In the genomic region with DNA sequence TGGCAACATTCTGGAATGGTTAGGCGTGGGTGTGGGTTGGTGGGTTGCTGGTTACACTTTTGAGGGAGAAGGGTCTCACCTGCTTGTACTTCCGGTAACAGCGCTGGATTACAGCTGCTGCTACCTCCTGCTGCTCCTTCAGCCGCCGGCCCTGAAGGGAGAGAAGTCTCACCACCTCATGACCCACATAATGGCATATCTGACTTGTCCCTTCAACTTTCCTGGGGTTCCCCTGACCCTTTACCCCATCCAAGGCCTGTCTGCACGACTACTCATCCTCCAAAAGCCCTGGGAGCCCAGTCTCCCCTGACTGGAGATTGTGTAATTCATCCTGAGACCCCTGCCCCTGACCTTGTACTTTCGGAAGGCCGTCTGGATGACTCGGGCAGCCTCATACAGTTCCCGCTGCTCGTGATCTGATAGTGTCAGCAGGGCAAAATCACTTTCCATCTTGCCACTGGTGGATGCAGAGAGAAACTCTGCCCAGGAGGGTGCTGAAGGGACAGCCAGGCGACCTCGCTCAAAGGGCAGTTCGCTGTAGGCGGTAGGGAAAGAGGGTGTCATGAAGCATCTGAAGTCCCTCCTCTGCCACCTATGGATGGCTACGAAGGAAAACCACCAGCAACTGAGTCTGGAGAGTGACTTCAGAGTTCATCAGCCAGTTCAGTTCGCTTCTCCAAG, we compare ENCODE assay signal across 8 cellular contexts. TPM values are rescaled to one million over a fixed set of nuclear protein-coding genes. Genes with fewer than 3 reads are reported as not detected.
DNase-seq lines count a peak whose midpoint lies in the region; ATAC-seq and TF ChIP-seq lines count a peak whose summit lies in the region.

No MANE protein-coding gene starts in this region.

- ATAC-seq in natural killer cell (no peak), right lobe of liver (peak in 2 of 4 donors; percentile 1 to 5)
- no peak for ATAC-seq in natural killer cell treated with Interleukin-12 subunit alpha and Interleukin-12 subunit beta and Interleukin-15 and Interleukin-18, amount 100 ng/mL, for 72 hours

- H3K27me3 ChIP-seq in right lobe of liver (no peaks in the 10 kb centered on the region), uterus (no peaks in the 10 kb centered on the region), ovary (no peaks in the 10 kb centered on the region)

- peaks cover 8 to 13% of the 10 kb centered on the region in 2 donors for H3K4me1 Mint-ChIP-seq in natural killer cell
- H3K4me1 Mint-ChIP-seq in natural killer cell treated with Interleukin-12 subunit alpha and Interleukin-12 subunit beta and Interleukin-15 and Interleukin-18, amount 100 ng/mL, for 72 hours (ENCODE audit: low read depth in 2 of 2) = peaks cover 17 to 25% of the 10 kb centered on the region in 2 donors
- peaks cover 40% of the 10 kb centered on the region for H3K4me1 Mint-ChIP-seq in activated T-helper 1 cell treated with anti-CD3 and anti-CD28 coated beads, Interleukin-12 subunit alpha, Interleukin-12 subunit beta, Interleukin-2, Interleukin-4 antibody, amounts not matched to agents 30 ng/mL and 10 ng/mL and 1 ng/mL, durations not matched to agents 14 hours and 24 hours and 36 hours (ENCODE audit: low read depth)

- peak overlapping the region; percentile 54 to 87 (median 59) for H3K27ac ChIP-seq in right lobe of liver
- H3K27ac ChIP-seq in uterus = peak overlapping the region; percentile 97 to 98
- no peak overlapping the region for H3K27ac ChIP-seq in ovary

- no peak for DNase-seq in natural killer cell
- no peak for DNase-seq in natural killer cell treated with Interleukin-12 subunit alpha and Interleukin-12 subunit beta and Interleukin-15 and Interleukin-18, amount 100 ng/mL, for 72 hours (ENCODE audit: low spot score)
- DNase-seq in amniotic stem cell (lab: John Stamatoyannopoulos, UW) = peak; percentile 10
- DNase-seq in right lobe of liver = peak in 2 of 3 donors; percentile 76 to 82
- DNase-seq in uterus = no peak
- DNase-seq in activated T-helper 1 cell treated with anti-CD3 and anti-CD28 coated beads, Interleukin-12 subunit alpha, Interleukin-12 subunit beta, Interleukin-2, Interleukin-4 antibody, amounts not matched to agents 30 ng/mL and 10 ng/mL and 1 ng/mL, durations not matched to agents 14 hours and 24 hours and 36 hours (ENCODE audit: low spot score) = no peak
- no peak for DNase-seq in ovary
- DNase-seq in C1 segment of cervical spinal cord (lab: John Stamatoyannopoulos, UW) = no peak

- H3K9me3 Mint-ChIP-seq in natural killer cell = no peaks in the 10 kb centered on the region
- no peaks in the 10 kb centered on the region for H3K9me3 Mint-ChIP-seq in natural killer cell treated with Interleukin-12 subunit alpha and Interleukin-12 subunit beta and Interleukin-15 and Interleukin-18, amount 100 ng/mL, for 72 hours
- H3K9me3 Mint-ChIP-seq in activated T-helper 1 cell treated with anti-CD3 and anti-CD28 coated beads, Interleukin-12 subunit alpha, Interleukin-12 subunit beta, Interleukin-2, Interleukin-4 antibody, amounts not matched to agents 30 ng/mL and 10 ng/mL and 1 ng/mL, durations not matched to agents 14 hours and 24 hours and 36 hours = no peaks in the 10 kb centered on the region

- intact Hi-C loops in natural killer cell (cut with micrococcal nuclease) = no loop called here
- intact Hi-C loops in right lobe of liver (cut with DNase I) = loop anchor here in 1 of 2 donors (10.0 kb wide), 1 partner anchor 55 kb away; no protein-coding TSS in a partner anchor
- intact Hi-C loops in uterus (cut with DNase I; ENCODE audit: low total_unique reads) = no loop called here
- intact Hi-C loops in activated T-helper 1 cell treated with anti-CD3 and anti-CD28 coated beads, Interleukin-12 subunit alpha, Interleukin-12 subunit beta, Interleukin-2, Interleukin-4 antibody, amounts not matched to agents 30 ng/mL and 10 ng/mL and 1 ng/mL, durations not matched to agents 14 hours and 24 hours and 36 hours (cut with micrococcal nuclease) = loop anchor here (1.0 to 10.0 kb wide), 3 partner anchors 28 to 1075 kb away; a partner anchor contains a TSS
- intact Hi-C loops in ovary (cut with DNase I) = no loop called here

- no peaks in the 10 kb centered on the region for H3K27me3 Mint-ChIP-seq in natural killer cell (ENCODE audit: low read depth in 2 of 2)
- no peaks in the 10 kb centered on the region for H3K27me3 Mint-ChIP-seq in natural killer cell treated with Interleukin-12 subunit alpha and Interleukin-12 subunit beta and Interleukin-15 and Interleukin-18, amount 100 ng/mL, for 72 hours
- H3K27me3 Mint-ChIP-seq in activated T-helper 1 cell treated with anti-CD3 and anti-CD28 coated beads, Interleukin-12 subunit alpha, Interleukin-12 subunit beta, Interleukin-2, Interleukin-4 antibody, amounts not matched to agents 30 ng/mL and 10 ng/mL and 1 ng/mL, durations not matched to agents 14 hours and 24 hours and 36 hours (ENCODE audit: insufficient read depth) = no peaks in the 10 kb centered on the region

- no peak overlapping the region for H3K27ac Mint-ChIP-seq in natural killer cell
- no peak overlapping the region for H3K27ac Mint-ChIP-seq in natural killer cell treated with Interleukin-12 subunit alpha and Interleukin-12 subunit beta and Interleukin-15 and Interleukin-18, amount 100 ng/mL, for 72 hours
- no peak overlapping the region for H3K27ac Mint-ChIP-seq in activated T-helper 1 cell treated with anti-CD3 and anti-CD28 coated beads, Interleukin-12 subunit alpha, Interleukin-12 subunit beta, Interleukin-2, Interleukin-4 antibody, amounts not matched to agents 30 ng/mL and 10 ng/mL and 1 ng/mL, durations not matched to agents 14 hours and 24 hours and 36 hours

- H3K4me1 ChIP-seq in right lobe of liver = peaks cover 0 to 24% (median 12%) of the 10 kb centered on the region in 4 donors
- peaks cover 7 to 9% of the 10 kb centered on the region in 2 donors for H3K4me1 ChIP-seq in uterus
- H3K4me1 ChIP-seq in ovary (ENCODE audit: insufficient read depth) = peaks cover 8% of the 10 kb centered on the region

- no peak for TF ChIP-seq EP300 in ovary (IDR thresholded peaks at IDR 0.05)

- 37% methylated on average over 15 of the region's 17 CpGs for WGBS in right lobe of liver (ENCODE audit: insufficient coverage, low coverage, low lambda C conversion rate, missing lambda C conversion rate)
- 62 to 64% (median 63%) methylated on average over 17 of the region's 17 CpGs for WGBS in ovary, 3 donors

- peak overlapping the region; percentile 42 for H3K4me3 Mint-ChIP-seq in natural killer cell
- no peak overlapping the region for H3K4me3 Mint-ChIP-seq in natural killer cell treated with Interleukin-12 subunit alpha and Interleukin-12 subunit beta and Interleukin-15 and Interleukin-18, amount 100 ng/mL, for 72 hours
- H3K4me3 Mint-ChIP-seq in activated T-helper 1 cell treated with anti-CD3 and anti-CD28 coated beads, Interleukin-12 subunit alpha, Interleukin-12 subunit beta, Interleukin-2, Interleukin-4 antibody, amounts not matched to agents 30 ng/mL and 10 ng/mL and 1 ng/mL, durations not matched to agents 14 hours and 24 hours and 36 hours = no peak overlapping the region

- no peaks in the 10 kb centered on the region for H3K36me3 Mint-ChIP-seq in natural killer cell
- no peaks in the 10 kb centered on the region for H3K36me3 Mint-ChIP-seq in natural killer cell treated with Interleukin-12 subunit alpha and Interleukin-12 subunit beta and Interleukin-15 and Interleukin-18, amount 100 ng/mL, for 72 hours
- peaks cover 48% of the 10 kb centered on the region for H3K36me3 Mint-ChIP-seq in activated T-helper 1 cell treated with anti-CD3 and anti-CD28 coated beads, Interleukin-12 subunit alpha, Interleukin-12 subunit beta, Interleukin-2, Interleukin-4 antibody, amounts not matched to agents 30 ng/mL and 10 ng/mL and 1 ng/mL, durations not matched to agents 14 hours and 24 hours and 36 hours (ENCODE audit: low read depth)

- H3K9me3 ChIP-seq in right lobe of liver = no peaks in the 10 kb centered on the region
- no peaks in the 10 kb centered on the region for H3K9me3 ChIP-seq in uterus
- H3K9me3 ChIP-seq in ovary = no peaks in the 10 kb centered on the region

- TF ChIP-seq CTCF in natural killer cell (IDR thresholded peaks at IDR 0.05) = no peak
- TF ChIP-seq CTCF in right lobe of liver (IDR thresholded peaks at IDR 0.05) = no peak
- TF ChIP-seq CTCF in uterus (IDR thresholded peaks at IDR 0.05) = no peak
- no peak for TF ChIP-seq CTCF in ovary (IDR thresholded peaks at IDR 0.05)

- H3K36me3 ChIP-seq in right lobe of liver (peaks cover 0 to 7% (median under 1%) of the 10 kb centered on the region in 4 donors), uterus (no peaks in the 10 kb centered on the region), ovary (no peaks in the 10 kb centered on the region)

- H3K4me3 ChIP-seq in right lobe of liver (peak overlapping the region in 2 of 3 donors; percentile 65 to 78), uterus (no peak overlapping the region), ovary (no peak overlapping the region)

- TF ChIP-seq POLR2A in right lobe of liver (IDR thresholded peaks at IDR 0.05) (no peak), uterus (IDR thresholded peaks at IDR 0.05) (no peak), ovary (IDR thresholded peaks at IDR 0.05) (no peak)

RNA-seq across cellular contexts. Expression of a gene that starts 2.1 kb away (rescaled TPM):
- total RNA-seq in natural killer cell (10 to 100 TPM; 45.7 to 60.2 (median 59.6) TPM), right lobe of liver (10 to 100 TPM; 22.3 to 33.9 (median 26.4) TPM), uterus (10 to 100 TPM; 18.4 to 58.3 (median 34.0) TPM), ovary (10 to 100 TPM; 30.4 to 55.2 (median 38.6) TPM)
- 10 to 100 TPM; 51.4 to 71.9 TPM for total RNA-seq in natural killer cell treated with Interleukin-12 subunit alpha and Interleukin-12 subunit beta and Interleukin-15 and Interleukin-18, amount 100 ng/mL, for 72 hours
- 66.5 and 69.5 TPM in 2 replicates for total RNA-seq in activated T-helper 1 cell treated with anti-CD3 and anti-CD28 coated beads, Interleukin-12 subunit alpha, Interleukin-12 subunit beta, Interleukin-2, Interleukin-4 antibody, amounts not matched to agents 30 ng/mL and 10 ng/mL and 1 ng/mL, durations not matched to agents 14 hours and 24 hours and 36 hours
- polyA plus RNA-seq in ovary = 10 to 100 TPM; 31.7 to 60.6 TPM

RNA-seq across cellular contexts. Expression of a gene that starts 17.8 kb away (rescaled TPM):
- 10 to 100 TPM; 56.2 to 69.5 (median 69.4) TPM for total RNA-seq in natural killer cell
- 10 to 100 TPM; 51.0 to 87.9 TPM for total RNA-seq in natural killer cell treated with Interleukin-12 subunit alpha and Interleukin-12 subunit beta and Interleukin-15 and Interleukin-18, amount 100 ng/mL, for 72 hours
- total RNA-seq in right lobe of liver = 10 to 100 TPM; 15.3 to 21.1 (median 17.7) TPM
- 10 to 100 TPM in 3 of 4 donors, 1 to 10 TPM in 1; 7.3 to 80.8 (median 12.7) TPM for total RNA-seq in uterus
- total RNA-seq in activated T-helper 1 cell treated with anti-CD3 and anti-CD28 coated beads, Interleukin-12 subunit alpha, Interleukin-12 subunit beta, Interleukin-2, Interleukin-4 antibody, amounts not matched to agents 30 ng/mL and 10 ng/mL and 1 ng/mL, durations not matched to agents 14 hours and 24 hours and 36 hours = 98.5 and 103 TPM in 2 replicates
- total RNA-seq in ovary = 10 to 100 TPM; 10.2 to 71.2 (median 35.7) TPM
- polyA plus RNA-seq in ovary = 10 to 100 TPM; 21.6 to 33.0 TPM

RNA-seq across cellular contexts. Expression of a gene that starts 18.8 kb away (rescaled TPM):
- 10 to 100 TPM; 26.1 to 28.4 (median 26.6) TPM for total RNA-seq in natural killer cell
- 10 to 100 TPM in 1 of 2 donors, 1 to 10 TPM in 1; 8.7 to 26.1 TPM for total RNA-seq in natural killer cell treated with Interleukin-12 subunit alpha and Interleukin-12 subunit beta and Interleukin-15 and Interleukin-18, amount 100 ng/mL, for 72 hours
- 10 to 100 TPM; 54.7 to 69.8 (median 58.7) TPM for total RNA-seq in right lobe of liver
- total RNA-seq in uterus = 1 to 10 TPM in 3 of 4 donors, not detected in 1; 2.8 to 3.7 (median 3.6) TPM
- total RNA-seq in activated T-helper 1 cell treated with anti-CD3 and anti-CD28 coated beads, Interleukin-12 subunit alpha, Interleukin-12 subunit beta, Interleukin-2, Interleukin-4 antibody, amounts not matched to agents 30 ng/mL and 10 ng/mL and 1 ng/mL, durations not matched to agents 14 hours and 24 hours and 36 hours = 42.5 and 44.5 TPM in 2 replicates
- 1 to 10 TPM; 2.5 to 6.1 (median 4.1) TPM for total RNA-seq in ovary
- polyA plus RNA-seq in ovary = 1 to 10 TPM; 1.8 to 5.0 TPM

RNA-seq across cellular contexts. Expression of a gene that starts 21.4 kb away (rescaled TPM):
- total RNA-seq in natural killer cell (1,000 to 10,000 TPM; 1,278 to 1,379 (median 1,308) TPM), right lobe of liver (1,000 to 10,000 TPM in 1 of 6 experiments, 100 to 1,000 TPM in 5; 221 to 1,037 (median 292) TPM), uterus (100 to 1,000 TPM; 170 to 396 (median 304) TPM), ovary (100 to 1,000 TPM; 201 to 415 (median 323) TPM)
- total RNA-seq in natural killer cell treated with Interleukin-12 subunit alpha and Interleukin-12 subunit beta and Interleukin-15 and Interleukin-18, amount 100 ng/mL, for 72 hours = 1,000 to 10,000 TPM; 1,741 to 1,743 TPM
- 1,423 and 1,429 TPM in 2 replicates for total RNA-seq in activated T-helper 1 cell treated with anti-CD3 and anti-CD28 coated beads, Interleukin-12 subunit alpha, Interleukin-12 subunit beta, Interleukin-2, Interleukin-4 antibody, amounts not matched to agents 30 ng/mL and 10 ng/mL and 1 ng/mL, durations not matched to agents 14 hours and 24 hours and 36 hours
- polyA plus RNA-seq in ovary = 100 to 1,000 TPM; 254 to 542 TPM

RNA-seq across cellular contexts. Expression of a gene that starts 27.6 kb away (rescaled TPM):
- total RNA-seq in natural killer cell = under 1 TPM in 2 of 3 donors, not detected in 1; 0.39 to 0.54 TPM
- under 1 TPM; 0.31 to 0.56 TPM for total RNA-seq in natural killer cell treated with Interleukin-12 subunit alpha and Interleukin-12 subunit beta and Interleukin-15 and Interleukin-18, amount 100 ng/mL, for 72 hours
- total RNA-seq in right lobe of liver = 1 to 10 TPM in 2 of 6 experiments, under 1 TPM in 3, not detected in 1; 0.83 to 1.3 (median 0.97) TPM
- 1 to 10 TPM in 1 of 4 donors, not detected in 3; 3.4 TPM for total RNA-seq in uterus
- total RNA-seq in activated T-helper 1 cell treated with anti-CD3 and anti-CD28 coated beads, Interleukin-12 subunit alpha, Interleukin-12 subunit beta, Interleukin-2, Interleukin-4 antibody, amounts not matched to agents 30 ng/mL and 10 ng/mL and 1 ng/mL, durations not matched to agents 14 hours and 24 hours and 36 hours = 0.34 and 0.37 TPM in 2 replicates
- 1 to 10 TPM in 6 of 7 donors, under 1 TPM in 1; 0.95 to 5.0 (median 1.9) TPM for total RNA-seq in ovary
- 1 to 10 TPM; 1.5 to 2.8 TPM for polyA plus RNA-seq in ovary

Comparison
In these comparisons a context has a peak if more than half of its experiments do, and no peak if none do; other contexts are left out.
1. DNase-seq: peak in amniotic stem cell (single experiment) and right lobe of liver (2 of 3); none in natural killer cell (single experiment), natural killer cell treated with Interleukin-12 subunit alpha and Interleukin-12 subunit beta and Interleukin-15 and Interleukin-18, amount 100 ng/mL, for 72 hours (single experiment), uterus (0 of 2), activated T-helper 1 cell treated with anti-CD3 and anti-CD28 coated beads, Interleukin-12 subunit alpha, Interleukin-12 subunit beta, Interleukin-2, Interleukin-4 antibody, amounts not matched to agents 30 ng/mL and 10 ng/mL and 1 ng/mL, durations not matched to agents 14 hours and 24 hours and 36 hours (single experiment), ovary (0 of 5) and C1 segment of cervical spinal cord (0 of 14).
2. H3K27ac ChIP-seq: peak in right lobe of liver (3 of 3) and uterus (2 of 2); none in ovary (0 of 2).
3. H3K4me3 ChIP-seq: peak in right lobe of liver (2 of 3); none in uterus (0 of 2) and ovary (single experiment).